Comparison of ENCODE assay signal across 1 cellular context in genomic region chr10:52314007-52314821, GRCh38.
TF ChIP-seq lines count a peak whose summit lies in the region.

TSS of gene DKK1 (plus strand) at chr10:52314281. CDS start at chr10:52314435, 154 bp downstream.

TF ChIP-seq in GM23338, 12 proteins besides CTCF, POLR2A, EP300 and RAD21 (continued from another document):
- TF ChIP-seq EZH2phosphoT487 (IDR thresholded peaks at IDR 0.05; ENCODE audit: unreplicated experiment) (no peak), JUNB (IDR thresholded peaks at IDR 0.05; ENCODE audit: unreplicated experiment) (no peak), ETS1 (IDR thresholded peaks at IDR 0.05) (no peak), ZNF114 (CRISPR knock-in tag; IDR thresholded peaks at IDR 0.05) (0 out of 2 replicates have a peak, but pooled peaks have one; percentile 26), REST (IDR thresholded peaks at IDR 0.05; ENCODE audit: unreplicated experiment) (no peak), CREB1 (CRISPR knock-in tag; IDR thresholded peaks at IDR 0.05; ENCODE audit: low read depth) (peak; percentile 33; the same call in 1 of the 2 replicates)
